Comparison of ENCODE assay signal across 30 cellular contexts in genomic region chr17:12193336-12193735, GRCh38.
"Had no signal": no experiment of that assay in that cellular context is flagged by ENCODE, and none has a peak within 500 bp of the region (broad histone marks: within the 10 kb centered on the region; RNA-seq: fewer than 3 reads in every experiment).

No MANE protein-coding gene starts in this region.

- H3K4me3 Mint-ChIP-seq: naive B cell; naive thymus-derived CD8-positive, alpha-beta T cell; natural killer cell treated with Interleukin-12 subunit alpha and Interleukin-12 subunit beta and Interleukin-15 and Interleukin-18, amount 100 ng/mL, for 72 hours; nephron progenitor cell; neural crest cell; stimulated activated naive B cell treated with anti-CD40 and anti-IgM and Interleukin-4, amounts not matched to agents 10 μg/mL and 1 μg/mL and 100 μg/mL, for 72 hours; stimulated activated naive CD8-positive, alpha-beta T cell treated with anti-CD3 and anti-CD28 coated beads, Interleukin-15, Interleukin-2, amounts not matched to agents 100 ng/mL and 50 ng/mL, for 24 hours had no signal

- DNase-seq: naive B cell; naive thymus-derived CD8-positive, alpha-beta T cell; nephron progenitor cell; nucleus accumbens; pancreas; right cardiac atrium; right lobe of liver; spleen; stimulated activated CD4-positive, alpha-beta T cell treated with anti-CD3 and anti-CD28 coated beads, Interleukin-12 subunit alpha, Interleukin-12 subunit beta, amount 100 ng/mL, for 4 hours; stimulated activated CD4-positive, alpha-beta T cell treated with anti-CD3 and anti-CD28 coated beads, Interleukin-1b, Interleukin-23, amount 100 ng/mL, for 48 hours; stimulated activated CD4-positive, alpha-beta T cell treated with anti-CD3 and anti-CD28 coated beads, Interleukin-4, amount 100 ng/mL, for 1 hour; stimulated activated CD4-positive, alpha-beta T cell treated with anti-CD3 and anti-CD28 coated beads, Interleukin-4, amount 100 ng/mL, for 4 hours; stimulated activated CD8-positive, alpha-beta memory T cell treated with anti-CD3 and anti-CD28 coated beads, Interleukin-4, amount 100 ng/mL, for 48 hours; stimulated activated naive B cell treated with anti-CD40 and anti-IgM and Interleukin-4, amounts not matched to agents 10 μg/mL and 1 μg/mL and 100 μg/mL, for 72 hours; stimulated activated naive CD4-positive, alpha-beta T cell treated with Interleukin-2 at 50 U/mL for 16 hours; stomach; substantia nigra; testis; tibial artery; trophoblast cell; upper lobe of left lung had no signal

- H3K27ac Mint-ChIP-seq: naive B cell; naive thymus-derived CD8-positive, alpha-beta T cell; natural killer cell treated with Interleukin-12 subunit alpha and Interleukin-12 subunit beta and Interleukin-15 and Interleukin-18, amount 100 ng/mL, for 72 hours; nephron progenitor cell; stimulated activated naive B cell treated with anti-CD40 and anti-IgM and Interleukin-4, amounts not matched to agents 10 μg/mL and 1 μg/mL and 100 μg/mL, for 72 hours; stimulated activated naive CD8-positive, alpha-beta T cell treated with anti-CD3 and anti-CD28 coated beads, Interleukin-15, Interleukin-2, amounts not matched to agents 100 ng/mL and 50 ng/mL, for 24 hours had no signal

- H3K4me2 ChIP-seq: smooth muscle cell had no signal

- H3K27ac ChIP-seq: neutrophil, pancreas, prostate gland, right lobe of liver, skin epidermis, spleen, stomach, suprapubic skin, testis, tibial artery, upper lobe of left lung, vagina had no signal

- ATAC-seq: naive thymus-derived CD8-positive, alpha-beta T cell; natural killer cell treated with Interleukin-12 subunit alpha and Interleukin-12 subunit beta and Interleukin-15 and Interleukin-18, amount 100 ng/mL, for 72 hours; pancreas; right cardiac atrium; right lobe of liver; stimulated activated naive B cell treated with anti-CD40 and anti-IgM and Interleukin-4, amounts not matched to agents 10 μg/mL and 1 μg/mL and 100 μg/mL, for 72 hours had no signal

- H3K9me3 ChIP-seq: neutrophil, pancreas, prostate gland, right lobe of liver, suprapubic skin, testis, tibial artery, upper lobe of left lung, vagina had no signal

- H3K4me3 ChIP-seq: pancreas, prostate gland, right lobe of liver, skin epidermis, smooth muscle cell, spleen, stomach, suprapubic skin, testis, tibial artery, upper lobe of left lung, vagina had no signal

- H3K4me1 Mint-ChIP-seq: naive B cell; naive thymus-derived CD8-positive, alpha-beta T cell; neural crest cell; stimulated activated naive B cell treated with anti-CD40 and anti-IgM and Interleukin-4, amounts not matched to agents 10 μg/mL and 1 μg/mL and 100 μg/mL, for 72 hours had no signal

- H3K27me3 ChIP-seq: neutrophil, pancreas, right lobe of liver, spleen, stomach, suprapubic skin, testis, tibial artery, upper lobe of left lung, vagina had no signal

- H3K4me1 ChIP-seq: pancreas, prostate gland, right lobe of liver, spleen, suprapubic skin, testis, tibial artery, upper lobe of left lung, vagina had no signal

- H3K36me3 ChIP-seq: neutrophil, pancreas, prostate gland, right lobe of liver, spleen, stomach, suprapubic skin, tibial artery, upper lobe of left lung, vagina had no signal

- H3K27me3 Mint-ChIP-seq: stimulated activated naive CD8-positive, alpha-beta T cell treated with anti-CD3 and anti-CD28 coated beads, Interleukin-15, Interleukin-2, amounts not matched to agents 100 ng/mL and 50 ng/mL, for 24 hours had no signal
